ENCODE assay signal across 1 cellular context in the genomic region with DNA sequence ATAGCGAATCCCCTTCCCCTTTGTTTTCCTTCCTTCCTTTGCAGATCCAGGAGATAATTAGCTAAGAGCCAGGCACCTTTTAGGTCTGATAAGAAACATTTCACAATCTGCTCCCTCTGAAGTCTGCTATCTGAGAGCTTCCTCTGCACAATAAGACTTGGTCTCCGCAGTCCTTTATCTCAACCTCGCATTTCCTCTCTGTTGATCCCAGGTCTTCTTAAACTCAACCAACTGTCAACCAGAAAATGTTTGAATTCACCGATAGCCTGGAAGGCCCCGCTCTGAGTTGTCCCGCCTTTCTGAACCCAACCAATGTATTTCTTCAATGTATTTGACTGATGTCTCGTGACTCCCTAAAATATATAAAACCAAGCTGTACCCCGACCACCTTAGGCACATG.
TF ChIP-seq lines count a peak whose summit lies in the region.

No MANE protein-coding gene starts in this region.

TF ChIP-seq in K562, 482 proteins besides CTCF, POLR2A, EP300 and RAD21 (continued from another document and continues in another):
- peak; percentile 91 for TF ChIP-seq POLR2AphosphoS5 (IDR thresholded peaks at IDR 0.05; ENCODE audit: control insufficient read depth, insufficient read depth, low read depth, low read length)
- TF ChIP-seq BRD4 (IDR thresholded peaks at IDR 0.05) = no peak
- TF ChIP-seq ZNF408 (CRISPR knock-in tag; IDR thresholded peaks at IDR 0.05; ENCODE audit: low read depth) = no peak
- no peak for TF ChIP-seq TAF7 (tag; IDR thresholded peaks at IDR 0.05)
- no peak for TF ChIP-seq FOXJ3 (CRISPR knock-in tag; IDR thresholded peaks at IDR 0.05)
- TF ChIP-seq ZNF280B (CRISPR knock-in tag; IDR thresholded peaks at IDR 0.05) = no peak
- TF ChIP-seq HMGN3 (IDR thresholded peaks at IDR 0.05; ENCODE audit: borderline replicate concordance, extremely low read depth, insufficient read length, low read depth, low read length) = no peak
- TF ChIP-seq NEUROD1 (IDR thresholded peaks at IDR 0.05; ENCODE audit: borderline replicate concordance, low read depth, low read length, partially characterized antibody) = no peak
- peak; percentile 83 for TF ChIP-seq HDAC3 (IDR thresholded peaks at IDR 0.05; ENCODE audit: borderline replicate concordance, partially characterized antibody)
- TF ChIP-seq, protein P1, sequence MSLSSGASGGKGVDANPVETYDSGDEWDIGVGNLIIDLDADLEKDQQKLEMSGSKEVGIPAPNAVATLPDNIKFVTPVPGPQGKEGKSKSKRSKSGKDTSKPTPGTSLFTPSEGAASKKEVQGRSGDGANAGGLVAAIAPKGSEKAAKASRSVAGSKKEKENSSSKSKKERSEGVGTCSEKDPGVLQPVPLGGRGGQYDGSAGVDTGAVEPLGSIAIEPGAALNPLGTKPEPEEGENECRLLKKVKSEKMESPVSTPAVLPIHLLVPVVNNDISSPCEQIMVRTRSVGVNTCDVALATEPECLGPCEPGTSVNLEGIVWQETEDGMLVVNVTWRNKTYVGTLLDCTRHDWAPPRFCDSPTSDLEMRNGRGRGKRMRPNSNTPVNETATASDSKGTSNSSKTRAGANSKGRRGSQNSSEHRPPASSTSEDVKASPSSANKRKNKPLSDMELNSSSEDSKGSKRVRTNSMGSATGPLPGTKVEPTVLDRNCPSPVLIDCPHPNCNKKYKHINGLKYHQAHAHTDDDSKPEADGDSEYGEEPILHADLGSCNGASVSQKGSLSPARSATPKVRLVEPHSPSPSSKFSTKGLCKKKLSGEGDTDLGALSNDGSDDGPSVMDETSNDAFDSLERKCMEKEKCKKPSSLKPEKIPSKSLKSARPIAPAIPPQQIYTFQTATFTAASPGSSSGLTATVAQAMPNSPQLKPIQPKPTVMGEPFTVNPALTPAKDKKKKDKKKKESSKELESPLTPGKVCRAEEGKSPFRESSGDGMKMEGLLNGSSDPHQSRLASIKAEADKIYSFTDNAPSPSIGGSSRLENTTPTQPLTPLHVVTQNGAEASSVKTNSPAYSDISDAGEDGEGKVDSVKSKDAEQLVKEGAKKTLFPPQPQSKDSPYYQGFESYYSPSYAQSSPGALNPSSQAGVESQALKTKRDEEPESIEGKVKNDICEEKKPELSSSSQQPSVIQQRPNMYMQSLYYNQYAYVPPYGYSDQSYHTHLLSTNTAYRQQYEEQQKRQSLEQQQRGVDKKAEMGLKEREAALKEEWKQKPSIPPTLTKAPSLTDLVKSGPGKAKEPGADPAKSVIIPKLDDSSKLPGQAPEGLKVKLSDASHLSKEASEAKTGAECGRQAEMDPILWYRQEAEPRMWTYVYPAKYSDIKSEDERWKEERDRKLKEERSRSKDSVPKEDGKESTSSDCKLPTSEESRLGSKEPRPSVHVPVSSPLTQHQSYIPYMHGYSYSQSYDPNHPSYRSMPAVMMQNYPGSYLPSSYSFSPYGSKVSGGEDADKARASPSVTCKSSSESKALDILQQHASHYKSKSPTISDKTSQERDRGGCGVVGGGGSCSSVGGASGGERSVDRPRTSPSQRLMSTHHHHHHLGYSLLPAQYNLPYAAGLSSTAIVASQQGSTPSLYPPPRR (CRISPR knock-in tag; IDR thresholded peaks at IDR 0.05; ENCODE audit: borderline replicate concordance) = no peak
- no peak for TF ChIP-seq ELF4 (CRISPR knock-in tag; IDR thresholded peaks at IDR 0.05)
- TF ChIP-seq MXI1 (IDR thresholded peaks at IDR 0.05; ENCODE audit: low read depth, low read length) = no peak
- TF ChIP-seq ZNF232 (CRISPR knock-in tag; IDR thresholded peaks at IDR 0.05) = no peak
- TF ChIP-seq CSDE1 (IDR thresholded peaks at IDR 0.05) = no peak
- TF ChIP-seq NFIX (CRISPR knock-in tag; IDR thresholded peaks at IDR 0.05; ENCODE audit: low read depth) = no peak
- 0 out of 4 replicates have a peak, but pooled peaks of 1 of the 2 experiments have one; percentile 25 for TF ChIP-seq TEAD1 (CRISPR knock-in tag; IDR thresholded peaks at IDR 0.05)
- TF ChIP-seq TCF15 (CRISPR knock-in tag; IDR thresholded peaks at IDR 0.05) = no peak
- TF ChIP-seq ZNF449 (CRISPR knock-in tag; IDR thresholded peaks at IDR 0.05) = no peak
- TF ChIP-seq, protein P2, sequence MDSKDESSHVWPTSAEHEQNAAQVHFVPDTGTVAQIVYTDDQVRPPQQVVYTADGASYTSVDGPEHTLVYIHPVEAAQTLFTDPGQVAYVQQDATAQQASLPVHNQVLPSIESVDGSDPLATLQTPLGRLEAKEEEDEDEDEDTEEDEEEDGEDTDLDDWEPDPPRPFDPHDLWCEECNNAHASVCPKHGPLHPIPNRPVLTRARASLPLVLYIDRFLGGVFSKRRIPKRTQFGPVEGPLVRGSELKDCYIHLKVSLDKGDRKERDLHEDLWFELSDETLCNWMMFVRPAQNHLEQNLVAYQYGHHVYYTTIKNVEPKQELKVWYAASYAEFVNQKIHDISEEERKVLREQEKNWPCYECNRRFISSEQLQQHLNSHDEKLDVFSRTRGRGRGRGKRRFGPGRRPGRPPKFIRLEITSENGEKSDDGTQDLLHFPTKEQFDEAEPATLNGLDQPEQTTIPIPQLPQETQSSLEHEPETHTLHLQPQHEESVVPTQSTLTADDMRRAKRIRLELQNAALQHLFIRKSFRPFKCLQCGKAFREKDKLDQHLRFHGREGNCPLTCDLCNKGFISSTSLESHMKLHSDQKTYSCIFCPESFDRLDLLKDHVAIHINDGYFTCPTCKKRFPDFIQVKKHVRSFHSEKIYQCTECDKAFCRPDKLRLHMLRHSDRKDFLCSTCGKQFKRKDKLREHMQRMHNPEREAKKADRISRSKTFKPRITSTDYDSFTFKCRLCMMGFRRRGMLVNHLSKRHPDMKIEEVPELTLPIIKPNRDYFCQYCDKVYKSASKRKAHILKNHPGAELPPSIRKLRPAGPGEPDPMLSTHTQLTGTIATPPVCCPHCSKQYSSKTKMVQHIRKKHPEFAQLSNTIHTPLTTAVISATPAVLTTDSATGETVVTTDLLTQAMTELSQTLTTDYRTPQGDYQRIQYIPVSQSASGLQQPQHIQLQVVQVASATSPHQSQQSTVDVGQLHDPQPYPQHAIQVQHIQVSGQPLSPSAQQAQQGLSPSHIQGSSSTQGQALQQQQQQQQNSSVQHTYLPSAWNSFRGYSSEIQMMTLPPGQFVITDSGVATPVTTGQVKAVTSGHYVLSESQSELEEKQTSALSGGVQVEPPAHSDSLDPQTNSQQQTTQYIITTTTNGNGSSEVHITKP (IDR thresholded peaks at IDR 0.05; ENCODE audit: partially characterized antibody) = no peak
- no peak for TF ChIP-seq ZHX1 (conservative IDR thresholded peaks at IDR 0.05; ENCODE audit: low read length)
- 0 out of 2 replicates have a peak, but pooled peaks have one; percentile 68 for TF ChIP-seq TOE1 (IDR thresholded peaks at IDR 0.05; ENCODE audit: borderline replicate concordance)
- no peak for TF ChIP-seq TOE1 (CRISPR knock-in tag; IDR thresholded peaks at IDR 0.05; ENCODE audit: borderline replicate concordance, low read depth)
- TF ChIP-seq FOXK1 (CRISPR knock-in tag; IDR thresholded peaks at IDR 0.05; ENCODE audit: borderline replicate concordance) = no peak
- TF ChIP-seq, protein P3, sequence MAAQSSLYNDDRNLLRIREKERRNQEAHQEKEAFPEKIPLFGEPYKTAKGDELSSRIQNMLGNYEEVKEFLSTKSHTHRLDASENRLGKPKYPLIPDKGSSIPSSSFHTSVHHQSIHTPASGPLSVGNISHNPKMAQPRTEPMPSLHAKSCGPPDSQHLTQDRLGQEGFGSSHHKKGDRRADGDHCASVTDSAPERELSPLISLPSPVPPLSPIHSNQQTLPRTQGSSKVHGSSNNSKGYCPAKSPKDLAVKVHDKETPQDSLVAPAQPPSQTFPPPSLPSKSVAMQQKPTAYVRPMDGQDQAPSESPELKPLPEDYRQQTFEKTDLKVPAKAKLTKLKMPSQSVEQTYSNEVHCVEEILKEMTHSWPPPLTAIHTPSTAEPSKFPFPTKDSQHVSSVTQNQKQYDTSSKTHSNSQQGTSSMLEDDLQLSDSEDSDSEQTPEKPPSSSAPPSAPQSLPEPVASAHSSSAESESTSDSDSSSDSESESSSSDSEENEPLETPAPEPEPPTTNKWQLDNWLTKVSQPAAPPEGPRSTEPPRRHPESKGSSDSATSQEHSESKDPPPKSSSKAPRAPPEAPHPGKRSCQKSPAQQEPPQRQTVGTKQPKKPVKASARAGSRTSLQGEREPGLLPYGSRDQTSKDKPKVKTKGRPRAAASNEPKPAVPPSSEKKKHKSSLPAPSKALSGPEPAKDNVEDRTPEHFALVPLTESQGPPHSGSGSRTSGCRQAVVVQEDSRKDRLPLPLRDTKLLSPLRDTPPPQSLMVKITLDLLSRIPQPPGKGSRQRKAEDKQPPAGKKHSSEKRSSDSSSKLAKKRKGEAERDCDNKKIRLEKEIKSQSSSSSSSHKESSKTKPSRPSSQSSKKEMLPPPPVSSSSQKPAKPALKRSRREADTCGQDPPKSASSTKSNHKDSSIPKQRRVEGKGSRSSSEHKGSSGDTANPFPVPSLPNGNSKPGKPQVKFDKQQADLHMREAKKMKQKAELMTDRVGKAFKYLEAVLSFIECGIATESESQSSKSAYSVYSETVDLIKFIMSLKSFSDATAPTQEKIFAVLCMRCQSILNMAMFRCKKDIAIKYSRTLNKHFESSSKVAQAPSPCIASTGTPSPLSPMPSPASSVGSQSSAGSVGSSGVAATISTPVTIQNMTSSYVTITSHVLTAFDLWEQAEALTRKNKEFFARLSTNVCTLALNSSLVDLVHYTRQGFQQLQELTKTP (IDR thresholded peaks at IDR 0.05; ENCODE audit: low read depth in 1 of 2, partially characterized antibody in 2 of 2) = no peak
- TF ChIP-seq, protein P4, sequence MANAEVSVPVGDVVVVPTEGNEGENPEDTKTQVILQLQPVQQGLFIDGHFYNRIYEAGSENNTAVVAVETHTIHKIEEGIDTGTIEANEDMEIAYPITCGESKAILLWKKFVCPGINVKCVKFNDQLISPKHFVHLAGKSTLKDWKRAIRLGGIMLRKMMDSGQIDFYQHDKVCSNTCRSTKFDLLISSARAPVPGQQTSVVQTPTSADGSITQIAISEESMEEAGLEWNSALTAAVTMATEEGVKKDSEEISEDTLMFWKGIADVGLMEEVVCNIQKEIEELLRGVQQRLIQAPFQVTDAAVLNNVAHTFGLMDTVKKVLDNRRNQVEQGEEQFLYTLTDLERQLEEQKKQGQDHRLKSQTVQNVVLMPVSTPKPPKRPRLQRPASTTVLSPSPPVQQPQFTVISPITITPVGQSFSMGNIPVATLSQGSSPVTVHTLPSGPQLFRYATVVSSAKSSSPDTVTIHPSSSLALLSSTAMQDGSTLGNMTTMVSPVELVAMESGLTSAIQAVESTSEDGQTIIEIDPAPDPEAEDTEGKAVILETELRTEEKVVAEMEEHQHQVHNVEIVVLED (CRISPR knock-in tag; IDR thresholded peaks at IDR 0.05) = no peak
- no peak for TF ChIP-seq ZNF3 (CRISPR knock-in tag; IDR thresholded peaks at IDR 0.05)
- TF ChIP-seq, protein P5, sequence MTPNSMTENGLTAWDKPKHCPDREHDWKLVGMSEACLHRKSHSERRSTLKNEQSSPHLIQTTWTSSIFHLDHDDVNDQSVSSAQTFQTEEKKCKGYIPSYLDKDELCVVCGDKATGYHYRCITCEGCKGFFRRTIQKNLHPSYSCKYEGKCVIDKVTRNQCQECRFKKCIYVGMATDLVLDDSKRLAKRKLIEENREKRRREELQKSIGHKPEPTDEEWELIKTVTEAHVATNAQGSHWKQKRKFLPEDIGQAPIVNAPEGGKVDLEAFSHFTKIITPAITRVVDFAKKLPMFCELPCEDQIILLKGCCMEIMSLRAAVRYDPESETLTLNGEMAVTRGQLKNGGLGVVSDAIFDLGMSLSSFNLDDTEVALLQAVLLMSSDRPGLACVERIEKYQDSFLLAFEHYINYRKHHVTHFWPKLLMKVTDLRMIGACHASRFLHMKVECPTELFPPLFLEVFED (CRISPR knock-in tag; conservative IDR thresholded peaks at IDR 0.05) = no peak
- TF ChIP-seq ATF3 (IDR thresholded peaks at IDR 0.05) = peak; percentile 32; the same call in 1 of the 2 replicates
- no peak for TF ChIP-seq ATF3 (CRISPR knock-in tag; conservative IDR thresholded peaks at IDR 0.05)
- TF ChIP-seq ZNF551 (CRISPR knock-in tag; IDR thresholded peaks at IDR 0.05) = no peak
